In genomic region chr17:250487-251300, GRCh38 we compare ENCODE assay signal across 14 cellular contexts.
"Had no signal": no experiment of that assay in that cellular context is flagged by ENCODE, and none has a peak within 500 bp of the region (broad histone marks: within the 10 kb centered on the region; RNA-seq: fewer than 3 reads in every experiment).

No MANE protein-coding gene starts in this region.

- DNase-seq: activated CD8-positive, alpha-beta T cell treated with anti-CD3 and anti-CD28 coated beads for 36 hours; brain microvascular endothelial cell; cerebellar nuclear complex; dermis blood vessel endothelial cell; endodermal cell; erythroblast; hippocampal formation; kidney glomerular epithelial cell; nephron progenitor cell; stimulated activated CD4-positive, alpha-beta T cell treated with anti-CD3 and anti-CD28 coated beads, Interleukin-2, amount 100 ng/mL, for 24 hours; stimulated activated naive B cell treated with anti-CD40 and anti-IgM and Interleukin-4, amounts not matched to agents 10 μg/mL and 1 μg/mL and 100 μg/mL, for 72 hours; substantia nigra had no signal

- H2AFZ ChIP-seq: parathyroid adenoma had no signal

- H3K4me1 ChIP-seq: parathyroid adenoma had no signal

- H3K36me3 ChIP-seq: brain microvascular endothelial cell had no signal

- H3K27ac ChIP-seq: brain microvascular endothelial cell, parathyroid adenoma had no signal

- ATAC-seq: activated CD8-positive, alpha-beta T cell treated with anti-CD3 and anti-CD28 coated beads for 36 hours; activated naive CD4-positive, alpha-beta T cell treated with anti-CD3 and anti-CD28 coated beads, Interleukin-2, amount 50 U/mL, for 72 hours; stimulated activated naive B cell treated with anti-CD40 and anti-IgM and Interleukin-4, amounts not matched to agents 10 μg/mL and 1 μg/mL and 100 μg/mL, for 72 hours had no signal

- H3K79me2 ChIP-seq: parathyroid adenoma had no signal

- H3K9ac ChIP-seq: parathyroid adenoma had no signal

- H3K27me3 ChIP-seq: brain microvascular endothelial cell had no signal
